In genomic region chr9:115883467-115884329, GRCh38 we compare ENCODE assay signal across 8 cellular contexts.
DNase-seq lines count a peak whose midpoint lies in the region; ATAC-seq and TF ChIP-seq lines count a peak whose summit lies in the region.

No MANE protein-coding gene starts in this region.

- H3K27me3 Mint-ChIP-seq in CD4-positive, alpha-beta T cell = no peaks in the 10 kb centered on the region

- no peaks in the 10 kb centered on the region for H3K79me2 ChIP-seq in OCI-LY7 (ENCODE audit: insufficient read depth, low read depth, low read length)

- H3K27me3 ChIP-seq in psoas muscle (ENCODE audit: insufficient read depth in 3 of 3, low read length in 2 of 3) = peaks cover 0 to 2% (median 0%) of the 10 kb centered on the region in 3 donors
- no peaks in the 10 kb centered on the region for H3K27me3 ChIP-seq in CD4-positive, alpha-beta T cell (ENCODE audit: control insufficient read depth, insufficient read depth, low read length)

- H3K27ac Mint-ChIP-seq in CD4-positive, alpha-beta T cell = no peak overlapping the region

- H3K4me3 Mint-ChIP-seq in CD4-positive, alpha-beta T cell = no peak overlapping the region

- H3K36me3 ChIP-seq in OCI-LY7 (ENCODE audit: insufficient read depth, low read length) (no peaks in the 10 kb centered on the region), psoas muscle (ENCODE audit: insufficient read depth in 1 of 2, low read depth in 1 of 2) (no peaks in the 10 kb centered on the region)

- POLR2A ChIA-PET in OCI-LY7 (lab: Charles Lee) = no interaction called here
- POLR2A ChIA-PET in CD4-positive, alpha-beta T cell (lab: Charles Lee) = no interaction called here

- H3K9me3 ChIP-seq in OCI-LY7 (ENCODE audit: low read length) = no peaks in the 10 kb centered on the region
- no peaks in the 10 kb centered on the region for H3K9me3 ChIP-seq in psoas muscle
- no peaks in the 10 kb centered on the region for H3K9me3 ChIP-seq in CD4-positive, alpha-beta T cell (ENCODE audit: control insufficient read depth, low read length)

- no TSS peak for BruUV-seq in OCI-LY7 (replicated peaks; lab: Mats Ljungman, UMichigan)

- TF ChIP-seq CTCF in GM20000 (IDR thresholded peaks at IDR 0.05; ENCODE audit: extremely low read depth, missing control alignments) (peak; percentile 11), OCI-LY7 (conservative IDR thresholded peaks at IDR 0.05; ENCODE audit: low read length) (peak; percentile 66), psoas muscle (IDR thresholded peaks at IDR 0.05) (peak; percentile 57)
- no peak for TF ChIP-seq CTCF in CD4-positive, alpha-beta T cell (IDR thresholded peaks at IDR 0.05)

- H3K4me2 ChIP-seq in OCI-LY7 (ENCODE audit: low read length) = no peak overlapping the region

- H3K4me3 ChIP-seq in OCI-LY7 (ENCODE audit: low read depth, low read length, poor library complexity, severe bottlenecking) = no peak overlapping the region
- H3K4me3 ChIP-seq in psoas muscle = no peak overlapping the region

- H3K9me3 Mint-ChIP-seq in CD4-positive, alpha-beta T cell = no peaks in the 10 kb centered on the region

- no peak overlapping the region for H2AFZ ChIP-seq in OCI-LY7 (ENCODE audit: low read length)

- ATAC-seq in psoas muscle = peak in 3 of 4 donors; percentile 51 to 72 (median 69)
- ATAC-seq in CD4-positive, alpha-beta T cell (ENCODE audit: poor library complexity) = no peak
- no peak for ATAC-seq in activated CD4-positive, CD25-positive, alpha-beta regulatory T cell treated with anti-CD3 and anti-CD28 coated beads, Interleukin-2, amount 50 U/mL, for 24 hours

- no peaks in the 10 kb centered on the region for H3K4me1 ChIP-seq in OCI-LY7 (ENCODE audit: insufficient read depth, low read length, poor library complexity, severe bottlenecking)
- no peaks in the 10 kb centered on the region for H3K4me1 ChIP-seq in psoas muscle

- no peaks in the 10 kb centered on the region for H3K4me1 Mint-ChIP-seq in CD4-positive, alpha-beta T cell (ENCODE audit: low read depth)

- CTCF ChIA-PET in OCI-LY7 (lab: Charles Lee; ENCODE audit: unreplicated experiment) = no interaction called here
- CTCF ChIA-PET in CD4-positive, alpha-beta T cell (lab: Charles Lee) = no interaction called here

- H3K36me3 Mint-ChIP-seq in CD4-positive, alpha-beta T cell (ENCODE audit: low read depth) = no peaks in the 10 kb centered on the region

- H4K20me1 ChIP-seq in OCI-LY7 (ENCODE audit: insufficient read depth, low read length) = no peaks in the 10 kb centered on the region

- H3K27ac ChIP-seq in OCI-LY7 (ENCODE audit: low read depth, low read length, poor library complexity, severe bottlenecking) = no peak overlapping the region
- no peak overlapping the region for H3K27ac ChIP-seq in psoas muscle
- H3K27ac ChIP-seq in CD4-positive, alpha-beta T cell (ENCODE audit: low read depth, low read length) = no peak overlapping the region

- DNase-seq in A172 (ENCODE audit: low spot score) = peak; percentile 55
- no peak for DNase-seq in GM20000 (ENCODE audit: low spot score)
- peak; percentile 7 for DNase-seq in OCI-LY7 (ENCODE audit: low spot score)
- DNase-seq in fibroblast of peridontal ligament (ENCODE audit: extremely low read depth) = peak; percentile 47
- no peak for DNase-seq in psoas muscle
- DNase-seq in stimulated activated CD4-positive, alpha-beta T cell treated with anti-CD3 and anti-CD28 coated beads, Interleukin-1b, Interleukin-23, amount 100 ng/mL, for 48 hours = no peak
- DNase-seq in CD4-positive, alpha-beta T cell = no peak

- WGBS in psoas muscle, 3 donors = 46 to 50% (median 48%) methylated on average over 5 of the region's 5 CpGs

- H3K9me2 ChIP-seq in OCI-LY7 (ENCODE audit: insufficient read depth, low read length) = no peaks in the 10 kb centered on the region

- intact Hi-C loops in OCI-LY7 (cut with micrococcal nuclease; ENCODE audit: unreplicated experiment) = no loop called here
- intact Hi-C loops in psoas muscle (cut with DNase I) = loop anchor here (5.0 to 10.0 kb wide), 5 partner anchors 121 to 779 kb away; no protein-coding TSS in a partner anchor
- intact Hi-C loops in CD4-positive, alpha-beta T cell (cut with DNase I, micrococcal nuclease) = no loop called here

Comparison
In these comparisons a context has a peak if more than half of its experiments do, and no peak if none do; other contexts are left out.
1. DNase-seq: peak in A172 (single experiment), OCI-LY7 (single experiment) and fibroblast of peridontal ligament (single experiment); none in GM20000 (single experiment), psoas muscle (0 of 2), stimulated activated CD4-positive, alpha-beta T cell treated with anti-CD3 and anti-CD28 coated beads, Interleukin-1b, Interleukin-23, amount 100 ng/mL, for 48 hours (single experiment) and CD4-positive, alpha-beta T cell (0 of 10).
2. ATAC-seq: peak in psoas muscle (3 of 4); none in CD4-positive, alpha-beta T cell (single experiment) and activated CD4-positive, CD25-positive, alpha-beta regulatory T cell treated with anti-CD3 and anti-CD28 coated beads, Interleukin-2, amount 50 U/mL, for 24 hours (0 of 2).
3. intact Hi-C loops: an anchor here in psoas muscle (5.0 to 10.0 kb wide); none called in OCI-LY7 and CD4-positive, alpha-beta T cell.